In the genomic region with DNA sequence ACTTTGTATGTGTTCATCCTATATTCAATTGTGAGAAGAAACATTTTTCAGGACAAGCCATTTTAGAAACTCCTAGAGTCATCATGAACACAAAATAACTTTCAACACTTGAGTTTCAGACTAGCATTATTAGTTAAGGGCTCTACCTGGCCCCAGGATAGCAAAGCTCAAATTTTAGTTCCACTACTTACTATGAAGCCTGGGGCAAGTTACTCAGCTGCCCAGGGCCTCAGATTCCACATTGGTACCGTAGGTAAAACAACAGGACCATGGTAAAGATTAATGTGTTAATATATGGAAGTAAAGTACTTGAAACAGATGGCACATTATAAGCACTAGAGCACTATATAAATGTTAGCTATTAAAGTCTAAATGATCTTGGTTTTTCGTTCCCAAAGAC, we compare ENCODE assay signal across 23 cellular contexts. TPM values are rescaled to one million over a fixed set of nuclear protein-coding genes. Genes with fewer than 3 reads are reported as not detected.
DNase-seq lines count a peak whose midpoint lies in the region; ATAC-seq and TF ChIP-seq lines count a peak whose summit lies in the region.
"Had no signal": no experiment of that assay in that cellular context is flagged by ENCODE, and none has a peak within 500 bp of the region (broad histone marks: within the 10 kb centered on the region; RNA-seq: fewer than 3 reads in every experiment).

No MANE protein-coding gene starts in this region.

- H3K36me3 Mint-ChIP-seq in activated T-cell treated with anti-CD3 and anti-CD28 coated beads, Interleukin-2, amount 50 U/mL, for 24 hours (ENCODE audit: low read depth) = peaks cover 86% of the 10 kb centered on the region
- H3K36me3 Mint-ChIP-seq in activated T-cell treated with anti-CD3 and anti-CD28 coated beads, Interleukin-2, amount 50 U/mL, for 4 hours (ENCODE audit: insufficient read depth) = peaks cover 34% of the 10 kb centered on the region

- H3K4me1 Mint-ChIP-seq in activated T-cell treated with anti-CD3 and anti-CD28 coated beads, Interleukin-2, amount 50 U/mL, for 24 hours (ENCODE audit: low read depth) = peaks cover 7% of the 10 kb centered on the region
- H3K4me1 Mint-ChIP-seq in activated T-cell treated with anti-CD3 and anti-CD28 coated beads, Interleukin-2, amount 50 U/mL, for 4 hours (ENCODE audit: low read depth) = peaks cover 1% of the 10 kb centered on the region

- H3K4me3 Mint-ChIP-seq in activated T-cell treated with anti-CD3 and anti-CD28 coated beads, Interleukin-2, amount 50 U/mL, for 24 hours = no peak overlapping the region
- no peak overlapping the region for H3K4me3 Mint-ChIP-seq in activated T-cell treated with anti-CD3 and anti-CD28 coated beads, Interleukin-2, amount 50 U/mL, for 4 hours
- H3K4me3 Mint-ChIP-seq: B cell; CD4-positive, alpha-beta T cell; CD8-positive, alpha-beta T cell had no signal

- no peak for TF ChIP-seq POLR2A in right lobe of liver (IDR thresholded peaks at IDR 0.05)

- DNase-seq in activated T-cell treated with anti-CD3 and anti-CD28 coated beads, Interleukin-2, amount 50 U/mL, for 24 hours = no peak
- DNase-seq in activated T-cell treated with anti-CD3 and anti-CD28 coated beads, Interleukin-2, amount 50 U/mL, for 4 hours = no peak
- DNase-seq in posterior vena cava (ENCODE audit: low spot score) (peak; percentile 15), right lobe of liver (no peak), aorta (no peak)
- DNase-seq: AML-193; CD4-positive, alpha-beta T cell; CD8-positive, alpha-beta T cell; DMS 273 treated with DMSO at 0.1 percent for 48 hours; DMS153; DMS53; DMS79; DND-41; EL; GDM1 had no signal

- H3K4me3 ChIP-seq in neutrophil (ENCODE audit: low read depth in 1 of 2, low read length in 1 of 2) (no peak overlapping the region), right lobe of liver (no peak overlapping the region), aorta (ENCODE audit: low read length in 2 of 2) (no peak overlapping the region)
- H3K4me3 ChIP-seq: A549; BLaER1 treated with 17β-estradiol and CSF1 and Interleukin-3, amounts not matched to agents 10 nM and 100 nM; GM12878 had no signal

- no peak for TF ChIP-seq CTCF in neutrophil (IDR thresholded peaks at IDR 0.05)
- TF ChIP-seq CTCF in right lobe of liver (IDR thresholded peaks at IDR 0.05) = no peak

- H3K27me3 ChIP-seq in neutrophil = no peaks in the 10 kb centered on the region
- no peaks in the 10 kb centered on the region for H3K27me3 ChIP-seq in right lobe of liver
- H3K27me3 ChIP-seq in aorta (ENCODE audit: control insufficient read depth in 1 of 2, insufficient read depth in 2 of 2, low read length in 1 of 2) = no peaks in the 10 kb centered on the region
- H3K27me3 ChIP-seq: BLaER1 treated with 17β-estradiol and CSF1 and Interleukin-3, amounts not matched to agents 10 nM and 100 nM had no signal

- peaks cover 30 to 33% of the 10 kb centered on the region in 2 experiments for H3K4me1 ChIP-seq in neutrophil (ENCODE audit: control insufficient read depth in 1 of 2, insufficient read depth in 1 of 2, low read depth in 1 of 2, low read length in 1 of 2)
- peaks cover 0 to 13% (median 4%) of the 10 kb centered on the region in 4 donors for H3K4me1 ChIP-seq in right lobe of liver
- H3K4me1 ChIP-seq in aorta (ENCODE audit: control insufficient read depth in 1 of 2, insufficient read depth in 2 of 2, low read length in 2 of 2) = no peaks in the 10 kb centered on the region

- H3K9me3 ChIP-seq in neutrophil = no peaks in the 10 kb centered on the region
- no peaks in the 10 kb centered on the region for H3K9me3 ChIP-seq in right lobe of liver
- H3K9me3 ChIP-seq in aorta (ENCODE audit: control insufficient read depth, low read length) = no peaks in the 10 kb centered on the region
- H3K9me3 ChIP-seq: A549; BLaER1 treated with 17β-estradiol and CSF1 and Interleukin-3, amounts not matched to agents 10 nM and 100 nM had no signal

- H3K27ac Mint-ChIP-seq in activated T-cell treated with anti-CD3 and anti-CD28 coated beads, Interleukin-2, amount 50 U/mL, for 24 hours = peak overlapping the region; percentile 22
- H3K27ac Mint-ChIP-seq: B cell; CD4-positive, alpha-beta T cell; CD8-positive, alpha-beta T cell had no signal

- 100% methylated on average over 2 of the region's 2 CpGs for WGBS in right lobe of liver (ENCODE audit: insufficient coverage, low coverage, low lambda C conversion rate, missing lambda C conversion rate)
- WGBS in aorta, 2 donors = 89 to 94% methylated on average over 2 of the region's 2 CpGs

- intact Hi-C loops in posterior vena cava (cut with DNase I) (no loop called here), right lobe of liver (cut with DNase I) (no loop called here), aorta (cut with DNase I) (no loop called here)

- no peak for ATAC-seq in activated T-cell treated with anti-CD3 and anti-CD28 coated beads, Interleukin-2, amount 50 U/mL, for 4 hours
- no peak for ATAC-seq in right lobe of liver
- ATAC-seq in aorta (ENCODE audit: low FRiP score) = no peak
- ATAC-seq in HG03354 (IDR thresholded peaks at IDR 0.05; ENCODE audit: poor library complexity, severe bottlenecking, unreplicated experiment) = no peak
- ATAC-seq: CD8-positive, alpha-beta T cell; GM12878 had no signal

- H3K27ac ChIP-seq in neutrophil = peak overlapping the region; percentile 31
- no peak overlapping the region for H3K27ac ChIP-seq in right lobe of liver
- no peak overlapping the region for H3K27ac ChIP-seq in aorta (ENCODE audit: low read depth in 1 of 2, low read length in 2 of 2)
- H3K27ac ChIP-seq: 22Rv1, C4-2B had no signal

- H3K36me3 ChIP-seq in neutrophil = peaks cover 90% of the 10 kb centered on the region
- H3K36me3 ChIP-seq in right lobe of liver = peaks cover 0 to 47% (median 8%) of the 10 kb centered on the region in 4 donors
- peaks cover 3 to 18% of the 10 kb centered on the region in 2 donors for H3K36me3 ChIP-seq in aorta (ENCODE audit: control insufficient read depth in 1 of 2, insufficient read depth in 2 of 2, low read length in 1 of 2)

- no peaks in the 10 kb centered on the region for H3K9me3 Mint-ChIP-seq in activated T-cell treated with anti-CD3 and anti-CD28 coated beads, Interleukin-2, amount 50 U/mL, for 24 hours
- no peaks in the 10 kb centered on the region for H3K9me3 Mint-ChIP-seq in activated T-cell treated with anti-CD3 and anti-CD28 coated beads, Interleukin-2, amount 50 U/mL, for 4 hours
- H3K9me3 Mint-ChIP-seq: CD4-positive, alpha-beta T cell; CD8-positive, alpha-beta T cell had no signal

- no peaks in the 10 kb centered on the region for H3K27me3 Mint-ChIP-seq in activated T-cell treated with anti-CD3 and anti-CD28 coated beads, Interleukin-2, amount 50 U/mL, for 24 hours
- H3K27me3 Mint-ChIP-seq in activated T-cell treated with anti-CD3 and anti-CD28 coated beads, Interleukin-2, amount 50 U/mL, for 4 hours (ENCODE audit: low read depth) = no peaks in the 10 kb centered on the region
- H3K27me3 Mint-ChIP-seq: B cell; CD4-positive, alpha-beta T cell had no signal

RNA-seq across cellular contexts. Expression of gene MPPE1, which starts 19.4 kb away (rescaled TPM):
- 10 to 100 TPM; 31.4 to 33.9 (median 31.6) TPM for total RNA-seq in activated T-cell treated with anti-CD3 and anti-CD28 coated beads, Interleukin-2, amount 50 U/mL, for 4 hours
- total RNA-seq in posterior vena cava = 10 to 100 TPM; 26.2 to 39.6 TPM
- 10 to 100 TPM; 23.2 to 40.9 (median 30.7) TPM for total RNA-seq in right lobe of liver
- 10 to 100 TPM; 32.4 to 49.8 TPM for total RNA-seq in aorta
- polyA plus RNA-seq in aorta = 10 to 100 TPM; 28.8 to 46.3 TPM

RNA-seq across cellular contexts. Expression of gene CHMP1B, which starts 37.5 kb away (rescaled TPM):
- 10 to 100 TPM; 20.6 to 23.1 (median 21.1) TPM for total RNA-seq in activated T-cell treated with anti-CD3 and anti-CD28 coated beads, Interleukin-2, amount 50 U/mL, for 4 hours
- total RNA-seq in posterior vena cava (10 to 100 TPM; 44.0 to 44.4 TPM), right lobe of liver (10 to 100 TPM; 13.5 to 22.4 (median 18.2) TPM), aorta (10 to 100 TPM; 33.0 to 42.8 TPM)
- polyA plus RNA-seq in aorta = 10 to 100 TPM; 34.1 to 38.5 TPM
